11 cellular contexts compared by ENCODE assay signal in genomic region chr2:19120941-19121750, GRCh38.
DNase-seq lines count a peak whose midpoint lies in the region; ATAC-seq and TF ChIP-seq lines count a peak whose summit lies in the region.
"Had no signal": no experiment of that assay in that cellular context is flagged by ENCODE, and none has a peak within 500 bp of the region (broad histone marks: within the 10 kb centered on the region; RNA-seq: fewer than 3 reads in every experiment).

No MANE protein-coding gene starts in this region.

- peaks cover 0 to 6% of the 10 kb centered on the region in 2 donors for H3K9me3 Mint-ChIP-seq in effector memory CD8-positive, alpha-beta T cell

- TF ChIP-seq CTCF in brain microvascular endothelial cell (IDR thresholded peaks at IDR 0.05; ENCODE audit: low read depth, low read length, missing control alignments), result no peak
- TF ChIP-seq CTCF in thyroid gland (IDR thresholded peaks at IDR 0.05), result no peak

- H3K36me3 ChIP-seq in brain microvascular endothelial cell (replicated peaks) (no peaks in the 10 kb centered on the region), thyroid gland (no peaks in the 10 kb centered on the region)

- H3K27me3 ChIP-seq in brain microvascular endothelial cell (replicated peaks) (no peaks in the 10 kb centered on the region), thyroid gland (no peaks in the 10 kb centered on the region)

- DNase-seq in LHCN-M2 (ENCODE audit: low read depth) (peak; percentile 96), brain microvascular endothelial cell (peak; percentile 87), hepatic stellate cell (ENCODE audit: low spot score) (peak; percentile 65), thyroid gland (peak; percentile 20 to 54), NCI-H524 treated with DMSO at 0.1 percent for 48 hours (lab: John Stamatoyannopoulos, UW) (no peak), T-helper 1 cell (no peak)
- no peak for DNase-seq in effector memory CD8-positive, alpha-beta T cell
- DNase-seq: activated effector memory CD4-positive, alpha-beta T cell treated with Interleukin-2 at 50 U/mL for 16 hours; SIG-M5 had no signal

- H3K4me3 ChIP-seq in brain microvascular endothelial cell (ENCODE audit: low read depth, low read length) (peak overlapping the region; percentile 6), thyroid gland (replicated peaks in 1 of 3) (no peak overlapping the region)
- H3K4me3 ChIP-seq: GM12878 had no signal

- 56 to 63% methylated on average over 12 of the region's 12 CpGs for WGBS in thyroid gland, 2 donors

- H3K36me3 Mint-ChIP-seq in effector memory CD8-positive, alpha-beta T cell (ENCODE audit: insufficient read depth), result no peaks in the 10 kb centered on the region

- H3K4me1 Mint-ChIP-seq in effector memory CD8-positive, alpha-beta T cell (ENCODE audit: low read depth in 2 of 2), result peaks cover 0 to 3% of the 10 kb centered on the region in 2 donors

- no peaks in the 10 kb centered on the region for H3K9me3 ChIP-seq in thyroid gland

- in situ Hi-C loops in brain microvascular endothelial cell (cut with HindIII; ENCODE audit: low pct_ligation_motif_present, low sequenced_read_pairs), result no loop called here

- no peak overlapping the region for H3K4me3 Mint-ChIP-seq in effector memory CD8-positive, alpha-beta T cell

- H3K27ac Mint-ChIP-seq in effector memory CD8-positive, alpha-beta T cell, result no peak overlapping the region

- H3K27me3 Mint-ChIP-seq in effector memory CD8-positive, alpha-beta T cell, result no peaks in the 10 kb centered on the region

- no peak for TF ChIP-seq POLR2A in thyroid gland (IDR thresholded peaks at IDR 0.05)

- peak overlapping the region; percentile 74 for H3K27ac ChIP-seq in brain microvascular endothelial cell
- peak overlapping the region in 1 of 3 donors; percentile 7 for H3K27ac ChIP-seq in thyroid gland
- H3K27ac ChIP-seq: KMS-11 had no signal

- H3K4me1 ChIP-seq in thyroid gland, result peaks cover 0 to 7% of the 10 kb centered on the region in 2 donors

- intact Hi-C loops in thyroid gland (cut with DNase I), result no loop called here

- ATAC-seq in effector memory CD8-positive, alpha-beta T cell (replicated peaks), result no peak
- ATAC-seq: GM12878 had no signal

Comparison
In these comparisons a context has a peak if more than half of its experiments do, and no peak if none do; other contexts are left out.
1. DNase-seq: peak in LHCN-M2 (single experiment), brain microvascular endothelial cell (single experiment), hepatic stellate cell (single experiment) and thyroid gland (2 of 2); none in NCI-H524 treated with DMSO at 0.1 percent for 48 hours (single experiment), effector memory CD8-positive, alpha-beta T cell (0 of 3) and T-helper 1 cell (0 of 5).